ENCODE assay signal across 9 cellular contexts in the genomic region with DNA sequence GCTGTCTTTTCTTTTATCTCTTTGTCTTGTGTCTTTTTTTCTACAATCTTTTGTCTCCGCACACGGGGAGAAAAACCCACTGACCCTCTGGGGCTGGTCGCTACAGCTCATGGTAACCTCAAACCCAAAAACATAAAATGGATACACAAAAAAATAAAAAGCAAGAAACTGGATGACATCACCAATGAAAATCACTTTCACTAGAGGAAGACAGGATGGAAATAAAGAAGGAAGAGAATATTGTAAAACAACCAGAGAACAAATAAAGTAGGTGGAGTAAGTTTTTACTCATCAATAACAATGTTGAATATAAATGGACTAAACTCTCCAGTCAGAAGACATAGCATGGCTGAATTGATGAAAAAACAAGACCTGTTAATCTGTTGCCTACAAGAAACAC. TPM values are rescaled to one million over a fixed set of nuclear protein-coding genes. Genes with fewer than 3 reads are reported as not detected.
"Had no signal": no experiment of that assay in that cellular context is flagged by ENCODE, and none has a peak within 500 bp of the region (broad histone marks: within the 10 kb centered on the region; RNA-seq: fewer than 3 reads in every experiment).

No MANE protein-coding gene starts in this region.

- H3K4me2 ChIP-seq: KMS-11 had no signal

- FAIRE-seq: HTR-8/SVneo, K562 had no signal

- DNase-seq: IMR-90, KBM-7, KG1 had no signal

- H3K27ac ChIP-seq: HL-60, KMS-11 had no signal

- H3K9ac ChIP-seq: KMS-11 had no signal

- H3K4me3 ChIP-seq: K562 had no signal

- ATAC-seq: K562 had no signal

RNA-seq across cellular contexts. Expression of a gene that starts 17.6 kb away (rescaled TPM):
- polyA plus RNA-seq: IgD-negative memory B cell had no signal

RNA-seq across cellular contexts. Expression of a gene that starts 42.9 kb away (rescaled TPM):
- total RNA-seq: HT-29 had no signal
- polyA plus RNA-seq: IgD-negative memory B cell had no signal
